In the genomic region with DNA sequence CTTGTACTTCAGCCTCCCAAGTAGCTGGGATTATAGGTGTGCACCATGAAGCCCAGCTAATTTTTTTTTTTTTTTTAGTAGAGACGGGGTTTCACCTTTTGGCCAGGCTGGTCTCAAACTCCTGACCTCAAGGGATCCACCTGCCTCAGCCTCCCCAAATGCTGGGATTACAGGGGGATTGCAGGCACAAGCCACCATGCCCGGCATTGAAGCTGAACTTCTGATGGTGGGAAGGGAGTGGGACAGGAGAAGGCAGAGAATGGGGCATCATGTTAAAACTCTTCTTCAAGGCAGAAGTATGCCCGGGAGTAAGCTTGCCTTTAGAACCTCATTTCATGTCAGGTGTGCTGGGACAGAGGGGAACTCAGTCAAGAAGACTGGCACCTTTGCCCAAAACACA, we compare ENCODE assay signal across 21 cellular contexts.
"Had no signal": no experiment of that assay in that cellular context is flagged by ENCODE, and none has a peak within 500 bp of the region (broad histone marks: within the 10 kb centered on the region; RNA-seq: fewer than 3 reads in every experiment).

No MANE protein-coding gene starts in this region.

- DNase-seq: dorsolateral prefrontal cortex; effector CD4-positive, alpha-beta T cell; head of caudate nucleus; mucosa of descending colon; naive B cell; psoas muscle; retina; spleen; stimulated activated CD4-positive, alpha-beta T cell treated with anti-CD3 and anti-CD28 coated beads, Interleukin-4, amount 100 ng/mL, for 4 hours; stimulated activated naive CD8-positive, alpha-beta T cell treated with anti-CD3 and anti-CD28 coated beads, Interleukin-15, Interleukin-2, amounts not matched to agents 100 U/mL and 50 U/mL, for 24 hours; trophoblast cell had no signal

- H3K36me3 Mint-ChIP-seq: memory B cell; mesothelial cell of epicardium; naive B cell; stimulated activated memory B cell treated with anti-CD40 and anti-IgM and Interleukin-4, amounts not matched to agents 10 μg/mL and 1 μg/mL and 100 μg/mL, for 72 hours had no signal

- H3K27ac ChIP-seq: skin epidermis, spleen, vagina had no signal

- H3K27me3 ChIP-seq: dorsolateral prefrontal cortex, spleen, vagina had no signal

- H3K4me1 ChIP-seq: spleen, vagina had no signal

- FAIRE-seq: frontal cortex, kidney had no signal

- H3K27ac Mint-ChIP-seq: memory B cell; naive B cell; nephron progenitor cell; stimulated activated memory B cell treated with anti-CD40 and anti-IgM and Interleukin-4, amounts not matched to agents 10 μg/mL and 1 μg/mL and 100 μg/mL, for 72 hours had no signal

- H3K4me3 Mint-ChIP-seq: memory B cell; mesothelial cell of epicardium; nephron progenitor cell; stimulated activated memory B cell treated with anti-CD40 and anti-IgM and Interleukin-4, amounts not matched to agents 10 μg/mL and 1 μg/mL and 100 μg/mL, for 72 hours had no signal

- H3K9me3 Mint-ChIP-seq: memory B cell; mesothelial cell of epicardium; nephron progenitor cell; stimulated activated memory B cell treated with anti-CD40 and anti-IgM and Interleukin-4, amounts not matched to agents 10 μg/mL and 1 μg/mL and 100 μg/mL, for 72 hours had no signal

- H3K4me1 Mint-ChIP-seq: memory B cell; naive B cell; stimulated activated memory B cell treated with anti-CD40 and anti-IgM and Interleukin-4, amounts not matched to agents 10 μg/mL and 1 μg/mL and 100 μg/mL, for 72 hours had no signal

- ATAC-seq: left lobe of liver; psoas muscle; stimulated activated memory B cell treated with anti-CD40 and anti-IgM and Interleukin-4, amounts not matched to agents 10 μg/mL and 1 μg/mL and 100 μg/mL, for 72 hours; stimulated activated naive CD8-positive, alpha-beta T cell treated with anti-CD3 and anti-CD28 coated beads, Interleukin-15, Interleukin-2, amounts not matched to agents 100 U/mL and 50 U/mL, for 24 hours had no signal

- H3K9me3 ChIP-seq: mucosa of descending colon, psoas muscle, spleen, vagina had no signal

- H3K4me3 ChIP-seq: dorsolateral prefrontal cortex, lung, mucosa of descending colon, psoas muscle, skin epidermis, spleen, vagina had no signal

- H3K27me3 Mint-ChIP-seq: memory B cell had no signal

- H3K36me3 ChIP-seq: spleen, vagina had no signal
